In the genomic region with DNA sequence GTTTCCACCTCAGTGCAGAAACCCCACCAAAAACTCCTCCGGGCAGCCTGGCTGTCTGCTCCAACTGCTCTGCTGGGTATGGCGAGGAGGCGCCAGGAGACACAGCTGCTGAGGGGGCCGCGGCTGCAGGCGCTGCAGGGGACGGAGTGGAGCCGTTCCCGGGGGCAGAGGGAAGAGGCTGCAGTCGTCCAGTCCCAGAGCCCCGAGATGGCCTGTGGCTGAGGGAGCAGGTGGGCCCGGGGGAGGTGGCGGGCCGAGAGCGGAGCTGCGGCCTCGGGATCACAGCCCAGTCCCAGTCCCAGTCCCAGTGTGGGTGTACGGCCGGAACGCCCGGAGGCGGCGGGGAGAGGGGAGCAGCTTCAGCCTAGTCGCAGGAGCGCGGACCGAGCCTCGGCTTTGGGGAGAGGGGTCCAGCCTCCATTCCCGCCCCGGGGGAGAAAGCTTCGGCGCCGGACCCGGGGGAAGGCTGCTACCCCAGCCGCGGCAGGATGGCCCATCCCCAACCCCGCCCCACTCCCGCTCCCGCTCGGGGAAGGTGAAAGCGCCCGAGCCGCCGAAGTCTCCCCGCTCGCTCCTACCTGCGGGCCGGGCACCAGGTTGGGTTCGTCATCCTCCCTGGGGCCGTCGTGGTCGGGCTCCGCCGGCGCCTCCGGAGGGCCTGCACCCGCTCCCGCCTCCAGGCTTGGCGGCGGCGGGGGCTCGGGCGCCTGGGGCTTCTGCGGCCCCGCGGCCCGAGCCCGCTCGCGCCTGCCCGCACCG, we compare ENCODE assay signal across 8 cellular contexts. TPM values are rescaled to one million over a fixed set of nuclear protein-coding genes. Genes with fewer than 3 reads are reported as not detected.
A peak's percentile ranks its signal among the peaks of the same experiment; 100 is the strongest.
DNase-seq lines count a peak whose midpoint lies in the region; ATAC-seq and TF ChIP-seq lines count a peak whose summit lies in the region.

No MANE protein-coding gene starts in this region.

- DNase-seq in AG04450 (ENCODE audit: low read depth, low spot score), result no peak
- DNase-seq in T-helper 9 cell, result peak; percentile 35
- DNase-seq in cardiac fibroblast (ENCODE audit: low read depth in 2 of 2), result peak in 1 of 2 donors; percentile 11
- DNase-seq in left kidney (ENCODE audit: low read depth, low spot score), result peak; percentile 66
- DNase-seq in stimulated activated CD4-positive, alpha-beta T cell treated with anti-CD3 and anti-CD28 coated beads, Interleukin-2, amount 100 ng/mL, for 48 hours, result peak; percentile 34 to 40
- no peak for DNase-seq in MV-4-11 (lab: John Stamatoyannopoulos, UW)

- no peaks in the 10 kb centered on the region; the same call in 1 of the 2 replicates for H3K9me3 ChIP-seq in AG04450 (ENCODE audit: control insufficient read depth, insufficient read depth, low read length)

- H3K4me3 ChIP-seq in AG04450 (ENCODE audit: low read depth, low read length) (peak overlapping the region; percentile 86), cardiac fibroblast (replicated peaks in 1 of 2; ENCODE audit: low read depth in 2 of 2, low read length in 2 of 2) (peak overlapping the region; percentile 86 to 93)

- POLR2A ChIA-PET in AG04450 (lab: Yijun Ruan, JAX), result interaction anchor here (0.9 to 1.7 kb wide), 4 partner anchors 8 to 56 kb away, joined by 3 to 11 read pairs (median 4); a partner anchor contains a TSS

- CTCF ChIA-PET in AG04450 (lab: Charles Lee), result no interaction called here

- peak; percentile 42 for ATAC-seq in GM18907 (IDR thresholded peaks at IDR 0.05; ENCODE audit: unreplicated experiment)
- ATAC-seq in HG03103 (IDR thresholded peaks at IDR 0.05; ENCODE audit: low read depth, unreplicated experiment), result peak; percentile 38

- TF ChIP-seq CTCF in AG04450 (IDR thresholded peaks at IDR 0.05; ENCODE audit: low read depth, low read length) (no peak), cardiac fibroblast (IDR thresholded peaks at IDR 0.05; ENCODE audit: low read depth, low read length) (no peak)

- H3K27me3 ChIP-seq in AG04450 (ENCODE audit: control insufficient read depth, insufficient read depth, low read length), result peaks cover 4% of the 10 kb centered on the region

- H3K27ac ChIP-seq in AG04450 (ENCODE audit: low read depth, low read length), result no peak overlapping the region

RNA-seq across cellular contexts. Expression of a gene that starts 0.5 kb away (rescaled TPM):
- polyA plus RNA-seq in AG04450 (2011; rRNA removed), result 28.7 and 30.1 TPM in 2 replicates
- 25.7 and 34.3 TPM in 2 replicates for polyA minus RNA-seq in AG04450 (2011; rRNA and poly(A)+ RNA removed)

RNA-seq across cellular contexts. Expression of a gene that starts 37.1 kb away (rescaled TPM):
- 71.8 and 96.0 TPM in 2 replicates for polyA plus RNA-seq in AG04450 (2011; rRNA removed)
- 58.0 and 71.2 TPM in 2 replicates for polyA minus RNA-seq in AG04450 (2011; rRNA and poly(A)+ RNA removed)

RNA-seq across cellular contexts. Expression of a gene that starts 38.2 kb away (rescaled TPM):
- 307 and 376 TPM in 2 replicates for polyA plus RNA-seq in AG04450 (2011; rRNA removed)
- 180 and 243 TPM in 2 replicates for polyA minus RNA-seq in AG04450 (2011; rRNA and poly(A)+ RNA removed)

RNA-seq across cellular contexts. Expression of a gene that starts 44.2 kb away (rescaled TPM):
- 0.50 and 0.96 TPM in 2 replicates for polyA plus RNA-seq in AG04450 (2011; rRNA removed)
- polyA minus RNA-seq in AG04450 (2011; rRNA and poly(A)+ RNA removed), result 0.43 and 2.3 TPM in 2 replicates

RNA-seq across cellular contexts. Expression of a gene that starts 46.1 kb away (rescaled TPM):
- polyA plus RNA-seq in AG04450 (2011; rRNA removed), result 18.3 and 26.2 TPM in 2 replicates
- polyA minus RNA-seq in AG04450 (2011; rRNA and poly(A)+ RNA removed), result 16.8 and 24.8 TPM in 2 replicates

Comparison
In these comparisons a context has a peak if more than half of its experiments do, and no peak if none do; other contexts are left out.
1. DNase-seq: peak in T-helper 9 cell (single experiment), left kidney (single experiment) and stimulated activated CD4-positive, alpha-beta T cell treated with anti-CD3 and anti-CD28 coated beads, Interleukin-2, amount 100 ng/mL, for 48 hours (2 of 2); none in AG04450 (single experiment) and MV-4-11 (single experiment).